ENCODE assay signal across 1 cellular context in genomic region chr3:40524571-40525285, GRCh38.
TF ChIP-seq lines count a peak whose summit lies in the region.

Gene ZNF621 (plus strand): TSS chr3:40524960. CDS start chr3:40525841, 881 bp downstream.

TF ChIP-seq in K562, 482 proteins besides CTCF, POLR2A, EP300 and RAD21 (continued from another document and continues in another):
- TF ChIP-seq PHB (CRISPR knock-in tag; IDR thresholded peaks at IDR 0.05), result no peak
- peak; percentile 77; the same call in 1 of the 2 replicates for TF ChIP-seq ETS1 (conservative IDR thresholded peaks at IDR 0.05; ENCODE audit: control insufficient read depth, low read depth, low read length)
- TF ChIP-seq ZNF165 (CRISPR knock-in tag; IDR thresholded peaks at IDR 0.05; ENCODE audit: borderline replicate concordance), result 0 out of 2 replicates have a peak, but pooled peaks have one; percentile 80
- no peak for TF ChIP-seq ZNF75A (CRISPR knock-in tag; IDR thresholded peaks at IDR 0.05)
- TF ChIP-seq TEAD4 (IDR thresholded peaks at IDR 0.05; ENCODE audit: low read length), result peak; percentile 14
- no peak for TF ChIP-seq TEAD4 (CRISPR knock-in tag; IDR thresholded peaks at IDR 0.05; ENCODE audit: borderline replicate concordance)
- TF ChIP-seq PHB2 (IDR thresholded peaks at IDR 0.05; ENCODE audit: low read depth), result no peak
- TF ChIP-seq RUNX1 (IDR thresholded peaks at IDR 0.05; ENCODE audit: low read depth), result no peak
- peak; percentile 67; the same call in 1 of the 2 replicates for TF ChIP-seq ZNF830 (CRISPR knock-in tag; IDR thresholded peaks at IDR 0.05)
- no peak for TF ChIP-seq SMARCA5 (IDR thresholded peaks at IDR 0.05)
- TF ChIP-seq NFIX (CRISPR knock-in tag; IDR thresholded peaks at IDR 0.05; ENCODE audit: low read depth), result no peak
- TF ChIP-seq SMC3 (conservative IDR thresholded peaks at IDR 0.05; ENCODE audit: insufficient read depth, low read depth, low read length), result no peak
- TF ChIP-seq BRCA1 (IDR thresholded peaks at IDR 0.05), result no peak
- no peak for TF ChIP-seq BRCA1 (CRISPR knock-in tag; IDR thresholded peaks at IDR 0.05)
- TF ChIP-seq SMAD1 (IDR thresholded peaks at IDR 0.05; ENCODE audit: low read depth, low read length, partially characterized antibody), result no peak
- TF ChIP-seq ZNF217 (CRISPR knock-in tag; IDR thresholded peaks at IDR 0.05), result no peak
- no peak for TF ChIP-seq ZC3H4 (CRISPR knock-in tag; IDR thresholded peaks at IDR 0.05; ENCODE audit: borderline replicate concordance)
- no peak for TF ChIP-seq SMARCE1 (IDR thresholded peaks at IDR 0.05)
- TF ChIP-seq SIN3A (IDR thresholded peaks at IDR 0.05; ENCODE audit: borderline replicate concordance in 2 of 2, control insufficient read depth in 1 of 2, low read depth in 2 of 2, low read length in 2 of 2), result peak; percentile 84 to 90; a peak in 3 of 4 replicates
- peak; percentile 71; the same call in 1 of the 2 replicates for TF ChIP-seq NKRF (IDR thresholded peaks at IDR 0.05; ENCODE audit: borderline replicate concordance)
- TF ChIP-seq CTCFL (IDR thresholded peaks at IDR 0.05; ENCODE audit: borderline replicate concordance, insufficient read depth, low read depth, low read length, poor library complexity, severe bottlenecking), result no peak
- peak; percentile 95; the same call in 1 of the 2 replicates for TF ChIP-seq ZZZ3 (IDR thresholded peaks at IDR 0.05)
- peak; percentile 78 for TF ChIP-seq MXI1 (IDR thresholded peaks at IDR 0.05; ENCODE audit: low read depth, low read length)
- no peak for TF ChIP-seq SIX5 (IDR thresholded peaks at IDR 0.05; ENCODE audit: borderline replicate concordance in 1 of 2, insufficient read depth in 1 of 2, low read depth in 1 of 2, low read length in 2 of 2)
- peak; percentile 64; the same call in 1 of the 2 replicates for TF ChIP-seq SAFB (IDR thresholded peaks at IDR 0.05; ENCODE audit: borderline replicate concordance, low read depth, low read length)
- 0 out of 2 replicates have a peak, but pooled peaks have one; percentile 2 for TF ChIP-seq TAL1 (IDR thresholded peaks at IDR 0.05)
- TF ChIP-seq ZNF445 (CRISPR knock-in tag; IDR thresholded peaks at IDR 0.05; ENCODE audit: low read depth), result no peak
- TF ChIP-seq STAG1 (CRISPR knock-in tag; IDR thresholded peaks at IDR 0.05; ENCODE audit: borderline replicate concordance), result no peak
- peak; percentile 87 for TF ChIP-seq SNIP1 (IDR thresholded peaks at IDR 0.05; ENCODE audit: low read depth)
- peak; percentile 75 to 88; a peak in 2 of 4 replicates for TF ChIP-seq NONO (IDR thresholded peaks at IDR 0.05; ENCODE audit: low read depth in 2 of 2, low read length in 1 of 2)
- TF ChIP-seq FOXM1 (IDR thresholded peaks at IDR 0.05; ENCODE audit: low read depth), result no peak
- peak; percentile 45; the same call in 1 of the 2 replicates for TF ChIP-seq FOXM1 (CRISPR knock-in tag; IDR thresholded peaks at IDR 0.05; ENCODE audit: low read depth)
- no peak for TF ChIP-seq CREBBP (IDR thresholded peaks at IDR 0.05; ENCODE audit: low read depth, low read length)
- TF ChIP-seq ZNF696 (CRISPR knock-in tag; conservative IDR thresholded peaks at IDR 0.05), result no peak
- TF ChIP-seq AFF4 (CRISPR knock-in tag; IDR thresholded peaks at IDR 0.05), result no peak; the same call in 1 of the 2 replicates
- TF ChIP-seq ZBTB17 (CRISPR knock-in tag; IDR thresholded peaks at IDR 0.05), result peak; percentile 60
- peak; percentile 49 for TF ChIP-seq RBM39 (optimal IDR thresholded peaks at IDR 0.05; ENCODE audit: low read depth, low read length)
- 0 out of 2 replicates have a peak, but pooled peaks have one; percentile 35 for TF ChIP-seq USF2 (CRISPR knock-in tag; IDR thresholded peaks at IDR 0.05)
- TF ChIP-seq CREM (IDR thresholded peaks at IDR 0.05; ENCODE audit: low read depth), result peak; percentile 78
- no peak for TF ChIP-seq CBX5 (IDR thresholded peaks at IDR 0.05; ENCODE audit: borderline replicate concordance, low read depth)
- TF ChIP-seq ZFPM2 (CRISPR knock-in tag; IDR thresholded peaks at IDR 0.05), result no peak
- TF ChIP-seq ZBTB34 (CRISPR knock-in tag; IDR thresholded peaks at IDR 0.05), result no peak
- TF ChIP-seq ZNF511 (CRISPR knock-in tag; IDR thresholded peaks at IDR 0.05), result no peak
- TF ChIP-seq CBX2 (IDR thresholded peaks at IDR 0.05; ENCODE audit: insufficient read depth, low read length, poor library complexity, severe bottlenecking), result no peak
- no peak; the same call in none of the 2 replicates for TF ChIP-seq ZNF395 (CRISPR knock-in tag; IDR thresholded peaks at IDR 0.05)
- peak; percentile 81 for TF ChIP-seq HMGXB4 (CRISPR knock-in tag; IDR thresholded peaks at IDR 0.05)
- no peak for TF ChIP-seq CHD2 (IDR thresholded peaks at IDR 0.05; ENCODE audit: low read depth, low read length)
- no peak for TF ChIP-seq ZNF668 (CRISPR knock-in tag; IDR thresholded peaks at IDR 0.05)
- TF ChIP-seq RFX5 (IDR thresholded peaks at IDR 0.05; ENCODE audit: low read depth, low read length), result no peak
- TF ChIP-seq ZNF780A (CRISPR knock-in tag; IDR thresholded peaks at IDR 0.05), result no peak
- no peak for TF ChIP-seq ZNF77 (CRISPR knock-in tag; IDR thresholded peaks at IDR 0.05)
- peak; percentile 51 for TF ChIP-seq NFIC (IDR thresholded peaks at IDR 0.05)
- TF ChIP-seq PURB (CRISPR knock-in tag; IDR thresholded peaks at IDR 0.05; ENCODE audit: low read depth), result no peak
- TF ChIP-seq GATAD2A (IDR thresholded peaks at IDR 0.05), result no peak
- peak; percentile 62; the same call in 1 of the 2 replicates for TF ChIP-seq ELF4 (CRISPR knock-in tag; IDR thresholded peaks at IDR 0.05)
- peak; percentile 92 for TF ChIP-seq TAF7 (tag; IDR thresholded peaks at IDR 0.05)
- TF ChIP-seq EHMT2 (IDR thresholded peaks at IDR 0.05), result no peak
- no peak for TF ChIP-seq DNMT1 (IDR thresholded peaks at IDR 0.05)
